In the genomic region with DNA sequence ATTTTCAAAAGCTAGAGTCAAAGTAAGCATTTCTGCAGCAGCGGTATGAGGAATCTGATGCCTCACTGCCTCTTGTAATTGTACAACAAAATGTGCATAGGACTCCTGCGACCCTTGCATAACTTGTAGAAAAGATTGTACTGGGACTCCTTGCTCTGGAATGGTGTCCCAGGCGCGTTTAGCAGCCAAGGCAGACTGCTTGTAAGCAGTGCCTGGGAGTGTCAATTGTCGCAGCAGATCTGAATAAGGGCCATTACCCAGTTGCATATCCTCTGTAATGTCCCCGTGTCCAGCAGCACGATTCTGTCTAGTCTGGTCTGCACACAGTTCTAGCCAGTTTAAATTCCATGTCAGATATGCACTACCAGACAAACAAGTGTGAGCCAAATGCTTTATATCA, we compare ENCODE assay signal across 31 cellular contexts.
"Had no signal": no experiment of that assay in that cellular context is flagged by ENCODE, and none has a peak within 500 bp of the region (broad histone marks: within the 10 kb centered on the region; RNA-seq: fewer than 3 reads in every experiment).

No MANE protein-coding gene starts in this region.

- H3K36me3 ChIP-seq: brain microvascular endothelial cell, MG63, Peyer's patch, SJSA1 had no signal

- H3K4me3 ChIP-seq: MG63, SJSA1 had no signal

- H3K27me3 ChIP-seq: brain microvascular endothelial cell, MG63, Peyer's patch, SJSA1 had no signal

- H3K4me2 ChIP-seq: SK-N-SH had no signal

- FAIRE-seq: TTC549 had no signal

- DNase-seq: activated CD4-positive, alpha-beta T cell treated with anti-CD3 and anti-CD28 coated beads, Interleukin-2, amount 10 ng/mL, durations not matched to agents 24 days and 14 days; activated CD4-positive, alpha-beta T cell treated with anti-CD3 and anti-CD28 coated beads, Interleukin-2, amount 50 U/mL, for 4 hours; activated CD8-positive, alpha-beta T cell treated with anti-CD3 and anti-CD28 coated beads for 36 hours; activated effector memory CD4-positive, alpha-beta T cell treated with anti-CD3 and anti-CD28 coated beads, Interleukin-2, amount 50 U/mL, for 16 hours; activated naive CD4-positive, alpha-beta T cell; activated naive CD4-positive, alpha-beta T cell treated with anti-CD3 and anti-CD28 coated beads, Interleukin-2, amount 50 U/mL, for 16 hours; activated naive CD8-positive, alpha-beta T cell treated with anti-CD3 and anti-CD28 coated beads for 36 hours; activated T-cell treated with anti-CD3 and anti-CD28 coated beads, Interleukin-2, amount 50 U/mL, for 1 hour; activated T-cell treated with anti-CD3 and anti-CD28 coated beads, Interleukin-2, amount 50 U/mL, for 72 hours; amniotic stem cell; aorta; brain microvascular endothelial cell; Kasumi-1; KG1; MG63; NCI-H1048; NCI-H1105 treated with DMSO at 0.1 percent for 48 hours; NCI-H1436; NCI-H1694; NCI-H2029; NCI-H345; NCI-H524 treated with DMSO at 0.1 percent for 48 hours; NK-92 treated with Interleukin-12 subunit alpha and Interleukin-12 subunit beta, amount 100 ng/mL, for 24 hours; PC-3; Peyer's patch; RPMI8226; SHP77 treated with DMSO at 0.1 percent for 48 hours; SK-N-SH had no signal

- ATAC-seq: activated CD8-positive, alpha-beta T cell treated with anti-CD3 and anti-CD28 coated beads for 36 hours; activated T-cell treated with anti-CD3 and anti-CD28 coated beads, Interleukin-2, amount 50 U/mL, for 72 hours; activated T-helper 17 cell treated with anti-CD3 and anti-CD28 coated beads, Interleukin-2, amount 50 U/mL, for 72 hours; PC-3 had no signal

- H3K9me3 ChIP-seq: MG63, Peyer's patch, SK-N-SH had no signal

- H3K9ac ChIP-seq: SK-N-SH had no signal

- H3K27ac ChIP-seq: SJSA1 had no signal
